ENCODE assay signal across 6 cellular contexts in the genomic region with DNA sequence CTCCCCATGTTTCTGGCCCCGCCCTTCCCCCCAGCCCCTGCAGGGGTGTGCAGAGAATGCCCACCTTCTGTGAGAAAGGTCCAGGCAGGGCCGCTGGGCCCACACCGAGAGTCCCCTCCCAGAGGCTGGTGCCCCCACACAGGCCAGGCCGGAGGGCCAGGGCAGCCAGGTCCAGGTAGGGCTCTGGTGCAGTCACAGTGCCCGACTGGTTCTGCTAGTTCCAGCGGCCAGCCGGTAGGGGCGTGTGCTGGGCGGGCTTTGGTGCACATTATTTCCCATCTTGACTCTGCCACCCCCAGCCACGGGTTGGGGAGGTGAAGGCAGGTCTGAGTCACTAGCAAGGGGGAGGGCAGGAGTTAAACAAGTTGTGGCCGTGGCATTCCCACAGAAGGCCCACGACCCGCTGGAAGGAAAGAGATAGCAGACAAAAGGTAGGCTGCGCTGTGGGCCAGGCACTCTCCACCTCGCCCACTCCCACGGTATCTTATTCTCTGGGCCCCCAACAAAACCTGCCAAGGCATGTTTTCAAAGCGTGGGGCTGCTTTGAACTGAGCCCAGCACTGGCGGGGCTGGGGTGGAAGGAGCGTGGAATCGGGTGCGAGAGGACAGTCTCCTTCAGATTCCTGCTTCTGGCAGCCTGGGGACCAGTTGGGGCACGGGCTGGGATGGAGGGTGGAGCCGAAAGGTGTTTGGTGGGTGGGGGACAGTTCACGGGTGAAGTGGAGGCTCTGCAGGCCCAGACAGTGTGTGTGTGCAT. TPM values are rescaled to one million over a fixed set of nuclear protein-coding genes. Genes with fewer than 3 reads are reported as not detected.
DNase-seq lines count a peak whose midpoint lies in the region; ATAC-seq and TF ChIP-seq lines count a peak whose summit lies in the region.

No MANE protein-coding gene starts in this region.

- H3K36me3 Mint-ChIP-seq in type B pancreatic cell, result no peaks in the 10 kb centered on the region

- H3K27me3 ChIP-seq in heart left ventricle, result peaks cover 0 to 40% (median 22%) of the 10 kb centered on the region in 9 donors

- peak overlapping the region; percentile 16 to 94 (median 76) for H3K27ac ChIP-seq in heart left ventricle

- peaks cover 0 to 16% (median 0%) of the 10 kb centered on the region in 9 donors for H3K36me3 ChIP-seq in heart left ventricle

- H3K27ac Mint-ChIP-seq in type B pancreatic cell, result peak overlapping the region; percentile 73

- peak; percentile 29 for DNase-seq in activated naive CD4-positive, alpha-beta T cell treated with Interleukin-2 at 50 U/mL for 16 hours
- DNase-seq in activated naive CD4-positive, alpha-beta T cell treated with anti-CD3 and anti-CD28 coated beads, Interleukin-2, amount 50 U/mL, for 16 hours, result no peak
- DNase-seq in heart left ventricle, result no peak
- no peak for DNase-seq in type B pancreatic cell (ENCODE audit: extremely low spot score, unreplicated experiment)
- DNase-seq in effector CD8-positive, alpha-beta T cell (lab: John Stamatoyannopoulos, UW), result no peak

- TF ChIP-seq POLR2A in heart left ventricle (IDR thresholded peaks at IDR 0.05), result no peak

- H3K4me1 ChIP-seq in heart left ventricle, result peaks cover 0 to 41% (median 10%) of the 10 kb centered on the region in 12 donors

- ATAC-seq in heart left ventricle (peak; percentile 45 to 75 (median 60)), GM19035 (IDR thresholded peaks at IDR 0.05; ENCODE audit: unreplicated experiment) (no peak)

- intact Hi-C loops in heart left ventricle (cut with DNase I), result loop anchor here in 2 of 10 donors (2.0 to 5.0 kb wide), 2 partner anchors 47 to 52 kb away; no protein-coding TSS in a partner anchor

- H3K4me3 Mint-ChIP-seq in type B pancreatic cell, result peak overlapping the region; percentile 90

- H3K9me3 ChIP-seq in heart left ventricle, result no peaks in the 10 kb centered on the region

- peak overlapping the region in 11 of 12 donors; percentile 16 to 72 (median 51) for H3K4me3 ChIP-seq in heart left ventricle

- TF ChIP-seq CTCF in heart left ventricle (IDR thresholded peaks at IDR 0.05) (peak in 8 of 12 donors; percentile 8 to 42 (median 28)), type B pancreatic cell (conservative IDR thresholded peaks at IDR 0.05) (peak; percentile 61)

- no peaks in the 10 kb centered on the region for H3K9me3 Mint-ChIP-seq in type B pancreatic cell

- peaks cover 16% of the 10 kb centered on the region for H3K27me3 Mint-ChIP-seq in type B pancreatic cell

- H3K4me1 Mint-ChIP-seq in type B pancreatic cell (ENCODE audit: unreplicated experiment), result peaks cover 33% of the 10 kb centered on the region

- WGBS in heart left ventricle, 4 donors, result 36 to 48% (median 46%) methylated on average over 20 to 24 of the region's 24 CpGs

RNA-seq across cellular contexts. Expression of a gene that starts 1.9 kb away (rescaled TPM):
- 10 to 100 TPM in 6 of 9 donors, 1 to 10 TPM in 3; 8.9 to 29.5 (median 12.6) TPM for total RNA-seq in heart left ventricle
- 10 to 100 TPM in 1 of 2 donors, 1 to 10 TPM in 1; 9.0 to 22.1 TPM for polyA plus RNA-seq in heart left ventricle
- total RNA-seq in type B pancreatic cell (ENCODE audit: low replicate concordance), result 41.7 and 72.1 TPM in 2 replicates

RNA-seq across cellular contexts. Expression of a gene that starts 12.6 kb away (rescaled TPM):
- 10 to 100 TPM; 21.6 to 83.0 (median 67.1) TPM for total RNA-seq in heart left ventricle
- 10 to 100 TPM; 13.8 to 52.3 TPM for polyA plus RNA-seq in heart left ventricle
- total RNA-seq in type B pancreatic cell (ENCODE audit: low replicate concordance), result 40.3 and 51.3 TPM in 2 replicates

RNA-seq across cellular contexts. Expression of a gene that starts 26.1 kb away (rescaled TPM):
- total RNA-seq in heart left ventricle (under 1 TPM in 8 of 9 donors, not detected in 1; 0.02 to 0.48 (median 0.14) TPM), type B pancreatic cell (ENCODE audit: low replicate concordance) (1.9 and 27.8 TPM in 2 replicates)
- under 1 TPM; 0.04 to 0.11 TPM for polyA plus RNA-seq in heart left ventricle

RNA-seq across cellular contexts. Expression of a gene that starts 26.2 kb away (rescaled TPM):
- total RNA-seq in heart left ventricle, result 1 to 10 TPM in 2 of 9 donors, under 1 TPM in 6, not detected in 1; 0.42 to 2.4 (median 0.83) TPM
- polyA plus RNA-seq in heart left ventricle, result under 1 TPM; 0.29 to 0.46 TPM
- total RNA-seq in type B pancreatic cell (ENCODE audit: low replicate concordance), result 0.88 and 4.1 TPM in 2 replicates

RNA-seq across cellular contexts. Expression of a gene that starts 55.7 kb away (rescaled TPM):
- total RNA-seq in heart left ventricle, result 10 to 100 TPM; 30.9 to 50.0 (median 42.8) TPM
- polyA plus RNA-seq in heart left ventricle, result 10 to 100 TPM; 36.2 to 43.7 TPM
- total RNA-seq in type B pancreatic cell (ENCODE audit: low replicate concordance), result 26.6 and 40.7 TPM in 2 replicates
